In genomic region chr10:35641430-35642015, GRCh38 we compare ENCODE assay signal across 8 cellular contexts. TPM values are rescaled to one million over a fixed set of nuclear protein-coding genes. Genes with fewer than 3 reads are reported as not detected.
A peak's percentile ranks its signal among the peaks of the same experiment; 100 is the strongest.
DNase-seq lines count a peak whose midpoint lies in the region; ATAC-seq and TF ChIP-seq lines count a peak whose summit lies in the region.

No MANE protein-coding gene starts in this region.

- peak; percentile 47 for DNase-seq in COLO668 (lab: John Stamatoyannopoulos, UW; ENCODE audit: unreplicated experiment)
- DNase-seq in WTC11 (ENCODE audit: low spot score): peak; percentile 28
- peak; percentile 36 for DNase-seq in fibroblast of villous mesenchyme (ENCODE audit: low read depth)
- no peak for DNase-seq in osteocyte (ENCODE audit: extremely low spot score, unreplicated experiment)
- DNase-seq in NK-92 treated with Interleukin-12 subunit alpha and Interleukin-12 subunit beta, amount 100 ng/mL, for 24 hours (lab: John Stamatoyannopoulos, UW): no peak
- no peak for DNase-seq in retina

- peaks cover 35% of the 10 kb centered on the region for H3K4me1 Mint-ChIP-seq in WTC11
- peaks cover 42% of the 10 kb centered on the region for H3K4me1 Mint-ChIP-seq in osteocyte (ENCODE audit: unreplicated experiment)

- CTCF ChIA-PET in WTC11 (lab: Charles Lee): no interaction called here

- H3K4me3 Mint-ChIP-seq in WTC11 (peak overlapping the region; percentile 77), osteocyte (ENCODE audit: unreplicated experiment) (peak overlapping the region; percentile 81)

- H3K27ac Mint-ChIP-seq in WTC11 (no peak overlapping the region), osteocyte (ENCODE audit: unreplicated experiment) (no peak overlapping the region)

- H3K4me3 ChIP-seq in fibroblast of villous mesenchyme (ENCODE audit: low read depth, low read length): peak overlapping the region; percentile 73

- peaks cover 40% of the 10 kb centered on the region for H3K27me3 Mint-ChIP-seq in WTC11 (ENCODE audit: low read depth)
- H3K27me3 Mint-ChIP-seq in osteocyte (ENCODE audit: unreplicated experiment): no peaks in the 10 kb centered on the region

- TF ChIP-seq CTCF in WTC11 (IDR thresholded peaks at IDR 0.05) (no peak), fibroblast of villous mesenchyme (IDR thresholded peaks at IDR 0.05; ENCODE audit: insufficient read depth, low read depth, low read length) (no peak), osteocyte (IDR thresholded peaks at IDR 0.05) (no peak)

- H3K36me3 Mint-ChIP-seq in WTC11 (no peaks in the 10 kb centered on the region), osteocyte (ENCODE audit: unreplicated experiment) (no peaks in the 10 kb centered on the region)

- POLR2A ChIA-PET in WTC11 (lab: Charles Lee): no interaction called here

- ATAC-seq in GM19324 (IDR thresholded peaks at IDR 0.05; ENCODE audit: low FRiP score, unreplicated experiment) (peak; percentile 26), HG03159 (IDR thresholded peaks at IDR 0.05; ENCODE audit: unreplicated experiment) (peak; percentile 22), WTC11 (no peak)

- no peaks in the 10 kb centered on the region for H3K9me3 Mint-ChIP-seq in WTC11
- H3K9me3 Mint-ChIP-seq in osteocyte (ENCODE audit: unreplicated experiment): no peaks in the 10 kb centered on the region

TF ChIP-seq in WTC11, 78 proteins besides CTCF, POLR2A, EP300 and RAD21:
- TF ChIP-seq ZNF423 (CRISPR knock-in tag; IDR thresholded peaks at IDR 0.05): peak; percentile 60
- TF ChIP-seq HMGXB4 (CRISPR knock-in tag; IDR thresholded peaks at IDR 0.05): peak; percentile 19; the same call in 1 of the 2 replicates
- TF ChIP-seq CREB1 (CRISPR knock-in tag; IDR thresholded peaks at IDR 0.05): no peak
- TF ChIP-seq SMAD4 (CRISPR knock-in tag; IDR thresholded peaks at IDR 0.05): no peak

RNA-seq across cellular contexts. Expression of gene FZD8, which starts 0.6 kb away (rescaled TPM):
- total RNA-seq in WTC11 (2021): 9.9 to 13.7 TPM (median 10.1 TPM) in 3 replicates
- total RNA-seq in fibroblast of villous mesenchyme: 8.7 and 11.2 TPM in 2 replicates
- 28.0 and 28.7 TPM in 2 replicates for total RNA-seq in osteocyte

RNA-seq across cellular contexts. Expression of gene GJD4, which starts 36.4 kb away (rescaled TPM):
- not detected in 3 replicates for total RNA-seq in WTC11 (2021)
- total RNA-seq in fibroblast of villous mesenchyme: not detected in 2 replicates
- not detected in 2 replicates for total RNA-seq in osteocyte

Comparison
In these comparisons a context has a peak if more than half of its experiments do, and no peak if none do; other contexts are left out.
1. DNase-seq: peak in COLO668 (single experiment), WTC11 (single experiment) and fibroblast of villous mesenchyme (single experiment); none in osteocyte (single experiment), NK-92 treated with Interleukin-12 subunit alpha and Interleukin-12 subunit beta, amount 100 ng/mL, for 24 hours (single experiment) and retina (single experiment).